ENCODE assay signal across 30 cellular contexts in genomic region chr6:119871520-119871919, GRCh38.
"Had no signal": no experiment of that assay in that cellular context is flagged by ENCODE, and none has a peak within 500 bp of the region (broad histone marks: within the 10 kb centered on the region; RNA-seq: fewer than 3 reads in every experiment).

No MANE protein-coding gene starts in this region.

- H3K4me3 Mint-ChIP-seq: effector memory CD8-positive, alpha-beta T cell; mesothelial cell of epicardium; naive B cell; natural killer cell treated with Interleukin-12 subunit alpha and Interleukin-12 subunit beta and Interleukin-15 and Interleukin-18, amount 100 ng/mL, for 72 hours; neural crest cell; stimulated activated naive CD8-positive, alpha-beta T cell treated with anti-CD3 and anti-CD28 coated beads, Interleukin-15, amount 100 ng/mL, for 72 hours had no signal

- ATAC-seq: effector memory CD8-positive, alpha-beta T cell; heart right ventricle; left cardiac atrium; left lung; mucosa of descending colon; natural killer cell treated with Interleukin-12 subunit alpha and Interleukin-12 subunit beta and Interleukin-15 and Interleukin-18, amount 100 ng/mL, for 72 hours; stimulated activated naive CD8-positive, alpha-beta T cell treated with anti-CD3 and anti-CD28 coated beads, Interleukin-15, amount 100 ng/mL, for 72 hours had no signal

- DNase-seq: cortex of kidney; effector memory CD8-positive, alpha-beta T cell; erythroblast; esophagus squamous epithelium; foreskin melanocyte; glutamatergic neuron; heart right ventricle; hippocampal formation; left cardiac atrium; left lung; mesenchymal stem cell; mucosa of descending colon; naive B cell; nucleus accumbens; sigmoid colon; stimulated activated CD4-positive, alpha-beta T cell treated with anti-CD3 and anti-CD28 coated beads, Interleukin-15, amount 100 ng/mL, for 24 hours; stimulated activated CD4-positive, alpha-beta T cell treated with anti-CD3 and anti-CD28 coated beads, Interleukin-4, amount 100 ng/mL, for 1 hour; stimulated activated CD8-positive, alpha-beta memory T cell treated with anti-CD3 and anti-CD28 coated beads, Interleukin-4, amount 100 ng/mL, for 48 hours; stimulated activated naive CD4-positive, alpha-beta T cell; stimulated activated naive CD8-positive, alpha-beta T cell treated with anti-CD3 and anti-CD28 coated beads, Interleukin-15, amount 100 ng/mL, for 72 hours; thyroid gland; trophoblast cell had no signal

- H3K27me3 ChIP-seq: esophagus squamous epithelium, heart right ventricle, left lung, right atrium auricular region, sigmoid colon, suprapubic skin, thyroid gland, vagina had no signal

- H3K36me3 Mint-ChIP-seq: mesothelial cell of epicardium; naive B cell; natural killer cell treated with Interleukin-12 subunit alpha and Interleukin-12 subunit beta and Interleukin-15 and Interleukin-18, amount 100 ng/mL, for 72 hours had no signal

- H3K9me3 Mint-ChIP-seq: effector memory CD8-positive, alpha-beta T cell; natural killer cell treated with Interleukin-12 subunit alpha and Interleukin-12 subunit beta and Interleukin-15 and Interleukin-18, amount 100 ng/mL, for 72 hours; neural crest cell; stimulated activated naive CD8-positive, alpha-beta T cell treated with anti-CD3 and anti-CD28 coated beads, Interleukin-15, amount 100 ng/mL, for 72 hours had no signal

- H3K27ac ChIP-seq: esophagus squamous epithelium, heart right ventricle, left lung, prostate gland, right atrium auricular region, sigmoid colon, skin epidermis, suprapubic skin, thyroid gland, vagina had no signal

- H3K36me3 ChIP-seq: esophagus squamous epithelium, heart right ventricle, left lung, prostate gland, right atrium auricular region, sigmoid colon, suprapubic skin, thyroid gland, vagina had no signal

- H3K4me3 ChIP-seq: esophagus squamous epithelium, heart right ventricle, left lung, mucosa of descending colon, prostate gland, right atrium auricular region, sigmoid colon, skin epidermis, suprapubic skin, thyroid gland, vagina had no signal

- H3K27ac Mint-ChIP-seq: effector memory CD8-positive, alpha-beta T cell; mesothelial cell of epicardium; naive B cell; natural killer cell treated with Interleukin-12 subunit alpha and Interleukin-12 subunit beta and Interleukin-15 and Interleukin-18, amount 100 ng/mL, for 72 hours; stimulated activated naive CD8-positive, alpha-beta T cell treated with anti-CD3 and anti-CD28 coated beads, Interleukin-15, amount 100 ng/mL, for 72 hours had no signal

- H3K4me1 Mint-ChIP-seq: mesothelial cell of epicardium; naive B cell; neural crest cell; stimulated activated naive CD8-positive, alpha-beta T cell treated with anti-CD3 and anti-CD28 coated beads, Interleukin-15, amount 100 ng/mL, for 72 hours had no signal

- H3K9me3 ChIP-seq: esophagus squamous epithelium, mucosa of descending colon, prostate gland, suprapubic skin, thyroid gland, vagina had no signal

- H3K4me1 ChIP-seq: esophagus squamous epithelium, heart right ventricle, left lung, prostate gland, right atrium auricular region, sigmoid colon, suprapubic skin, thyroid gland, vagina had no signal

- H3K27me3 Mint-ChIP-seq: naive B cell; stimulated activated naive CD8-positive, alpha-beta T cell treated with anti-CD3 and anti-CD28 coated beads, Interleukin-15, amount 100 ng/mL, for 72 hours had no signal
